Comparison of ENCODE assay signal across 13 cellular contexts in genomic region chr4:54940996-54941395, GRCh38.
DNase-seq lines count a peak whose midpoint lies in the region; ATAC-seq, FAIRE-seq and TF ChIP-seq lines count a peak whose summit lies in the region.
"Had no signal": no experiment of that assay in that cellular context is flagged by ENCODE, and none has a peak within 500 bp of the region (broad histone marks: within the 10 kb centered on the region; RNA-seq: fewer than 3 reads in every experiment).

No MANE protein-coding gene starts in this region.

- no peaks in the 10 kb centered on the region for H3K36me3 Mint-ChIP-seq in CD4-positive, CD25-positive, alpha-beta regulatory T cell
- H3K36me3 Mint-ChIP-seq: mesothelial cell of epicardium had no signal

- no peak overlapping the region for H3K9ac ChIP-seq in kidney (ENCODE audit: low read length in 2 of 2)

- H3K4me3 ChIP-seq in CD4-positive, CD25-positive, alpha-beta regulatory T cell (ENCODE audit: low read depth, low read length), result peak overlapping the region; percentile 49
- H3K4me3 ChIP-seq in kidney (ENCODE audit: low read length in 2 of 2), result no peak overlapping the region

- peak in 1 of 3 donors; percentile 48 for DNase-seq in CD4-positive, CD25-positive, alpha-beta regulatory T cell
- DNase-seq in NCI-H69 (lab: John Stamatoyannopoulos, UW) (peak; percentile 49), kidney (no peak), left ventricle myocardium superior (no peak)
- DNase-seq in activated T-cell treated with anti-CD3 and anti-CD28 coated beads, Interleukin-2, amount 50 U/mL, for 48 hours, result peak; percentile 26 to 41
- DNase-seq in stimulated activated CD4-positive, alpha-beta T cell treated with anti-CD3 and anti-CD28 coated beads, Interleukin-2, amount 100 ng/mL, for 24 hours, result peak; percentile 15 to 53
- DNase-seq: foreskin fibroblast, NCI-H524, small intestine had no signal

- no peak for ATAC-seq in CD4-positive, CD25-positive, alpha-beta regulatory T cell (ENCODE audit: low read depth in 2 of 2)
- no peak for ATAC-seq in GM19397 (IDR thresholded peaks at IDR 0.05; ENCODE audit: unreplicated experiment)
- ATAC-seq in left ventricle myocardium superior, result no peak
- ATAC-seq in GM21447 (IDR thresholded peaks at IDR 0.05; ENCODE audit: unreplicated experiment), result no peak
- ATAC-seq: HCT116 had no signal

- peaks cover 0 to 3% (median 0%) of the 10 kb centered on the region in 7 donors for H3K9me3 Mint-ChIP-seq in CD4-positive, CD25-positive, alpha-beta regulatory T cell
- H3K9me3 Mint-ChIP-seq: mesothelial cell of epicardium had no signal

- no peaks in the 10 kb centered on the region for H3K36me3 ChIP-seq in CD4-positive, CD25-positive, alpha-beta regulatory T cell (ENCODE audit: control insufficient read depth, insufficient read depth, low read length)
- H3K36me3 ChIP-seq in kidney (ENCODE audit: control insufficient read depth in 1 of 2, insufficient read depth in 2 of 2, low read length in 2 of 2), result no peaks in the 10 kb centered on the region

- peaks cover 0 to 50% (median 19%) of the 10 kb centered on the region in 4 donors for H3K4me1 Mint-ChIP-seq in CD4-positive, CD25-positive, alpha-beta regulatory T cell

- no peaks in the 10 kb centered on the region for H3K27me3 ChIP-seq in CD4-positive, CD25-positive, alpha-beta regulatory T cell (ENCODE audit: control insufficient read depth, insufficient read depth, low read length)

- H3K27ac Mint-ChIP-seq in CD4-positive, CD25-positive, alpha-beta regulatory T cell, result peak overlapping the region; percentile 90 to 99 (median 97)
- H3K27ac Mint-ChIP-seq: mesothelial cell of epicardium had no signal

- peaks cover 11% of the 10 kb centered on the region for H3K4me1 ChIP-seq in CD4-positive, CD25-positive, alpha-beta regulatory T cell (ENCODE audit: control insufficient read depth, insufficient read depth, low read length, poor library complexity, severe bottlenecking)
- H3K4me1 ChIP-seq in kidney (ENCODE audit: control insufficient read depth in 1 of 2, insufficient read depth in 1 of 2, low read depth in 1 of 2, low read length in 2 of 2), result no peaks in the 10 kb centered on the region

- H3K27me3 Mint-ChIP-seq in CD4-positive, CD25-positive, alpha-beta regulatory T cell, result peaks cover 4% of the 10 kb centered on the region

- no peak for TF ChIP-seq CTCF in kidney (IDR thresholded peaks at IDR 0.05; ENCODE audit: borderline replicate concordance, extremely low read depth, insufficient read depth)

- H3K9me3 ChIP-seq in CD4-positive, CD25-positive, alpha-beta regulatory T cell (ENCODE audit: control insufficient read depth in 2 of 2, low read length in 2 of 2), result no peaks in the 10 kb centered on the region
- no peaks in the 10 kb centered on the region for H3K9me3 ChIP-seq in kidney (ENCODE audit: control insufficient read depth in 1 of 2, low read length in 2 of 2)

- FAIRE-seq in kidney (lab: Jason Lieb, UNC), result no peak
- FAIRE-seq: small intestine had no signal

- peak overlapping the region; percentile 59 for H3K27ac ChIP-seq in CD4-positive, CD25-positive, alpha-beta regulatory T cell (ENCODE audit: insufficient read depth, low read length, poor library complexity, severe bottlenecking)
- H3K27ac ChIP-seq in kidney (ENCODE audit: low read depth in 2 of 2, low read length in 2 of 2), result no peak overlapping the region

- intact Hi-C loops in kidney (cut with DNase I) (no loop called here), left ventricle myocardium superior (cut with micrococcal nuclease) (no loop called here)

- peak overlapping the region in 2 of 4 donors; percentile 71 to 84 for H3K4me3 Mint-ChIP-seq in CD4-positive, CD25-positive, alpha-beta regulatory T cell
- H3K4me3 Mint-ChIP-seq: mesothelial cell of epicardium had no signal

Comparison
In these comparisons a context has a peak if more than half of its experiments do, and no peak if none do; other contexts are left out.
1. DNase-seq: peak in NCI-H69 (single experiment), activated T-cell treated with anti-CD3 and anti-CD28 coated beads, Interleukin-2, amount 50 U/mL, for 48 hours (2 of 2) and stimulated activated CD4-positive, alpha-beta T cell treated with anti-CD3 and anti-CD28 coated beads, Interleukin-2, amount 100 ng/mL, for 24 hours (2 of 2); none in kidney (single experiment) and left ventricle myocardium superior (single experiment).